In the genomic region with DNA sequence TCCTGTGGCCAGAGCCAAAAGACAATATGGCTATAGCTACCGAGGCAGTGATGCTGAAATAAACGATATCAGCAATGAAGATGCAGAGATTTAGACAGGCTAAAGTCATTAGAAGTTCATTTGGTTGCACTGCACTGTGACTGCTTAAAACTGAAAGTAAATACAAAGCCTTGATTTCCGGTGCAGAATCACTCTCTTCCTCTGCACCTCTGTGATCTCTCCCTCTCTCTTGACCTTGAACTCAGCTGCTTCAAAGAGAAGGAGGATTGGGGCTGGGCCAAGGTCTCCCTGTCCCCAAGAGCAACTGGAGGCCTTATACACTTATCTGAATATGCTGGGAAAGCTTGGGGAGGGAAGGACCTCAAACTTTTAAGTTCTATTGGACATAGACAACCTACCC, we compare ENCODE assay signal across 11 cellular contexts. TPM values are rescaled to one million over a fixed set of nuclear protein-coding genes. Genes with fewer than 3 reads are reported as not detected.
DNase-seq lines count a peak whose midpoint lies in the region; ATAC-seq and TF ChIP-seq lines count a peak whose summit lies in the region.
"Had no signal": no experiment of that assay in that cellular context is flagged by ENCODE, and none has a peak within 500 bp of the region (broad histone marks: within the 10 kb centered on the region; RNA-seq: fewer than 3 reads in every experiment).

No MANE protein-coding gene starts in this region.

- H3K4me2 ChIP-seq in SK-N-SH (0 out of 2 replicates have a peak overlapping the region, but pooled peaks have one; percentile 33), smooth muscle cell (no peak overlapping the region)
- H3K4me2 ChIP-seq: neural progenitor cell had no signal

- H3K79me2 ChIP-seq in SK-N-SH (ENCODE audit: insufficient read depth), result no peaks in the 10 kb centered on the region
- no peaks in the 10 kb centered on the region for H3K79me2 ChIP-seq in smooth muscle cell (ENCODE audit: low read depth)

- no peak for TF ChIP-seq EP300 in SK-N-SH (IDR thresholded peaks at IDR 0.05; ENCODE audit: borderline replicate concordance in 1 of 2, low read depth in 1 of 2, low read length in 1 of 2)

- no peaks in the 10 kb centered on the region for H3K36me3 ChIP-seq in SK-N-SH (replicated peaks in 1 of 2; ENCODE audit: control insufficient read depth in 1 of 2, insufficient read depth in 2 of 2, low read length in 1 of 2)
- H3K36me3 ChIP-seq in smooth muscle cell (ENCODE audit: low read depth), result no peaks in the 10 kb centered on the region
- H3K36me3 ChIP-seq: neural progenitor cell had no signal

- H3F3A ChIP-seq in SK-N-SH (replicated peaks; ENCODE audit: insufficient read depth) (no peaks in the 10 kb centered on the region), smooth muscle cell (ENCODE audit: low read depth) (no peaks in the 10 kb centered on the region)

- H4K20me1 ChIP-seq in SK-N-SH (ENCODE audit: insufficient read depth) (no peaks in the 10 kb centered on the region), smooth muscle cell (ENCODE audit: low read depth) (no peaks in the 10 kb centered on the region)

- H3K9ac ChIP-seq in SK-N-SH (no peak overlapping the region), smooth muscle cell (ENCODE audit: low read depth) (no peak overlapping the region)
- H3K9ac ChIP-seq: neural progenitor cell had no signal

- POLR2A ChIA-PET in SK-N-SH (lab: Yijun Ruan, JAX), result no interaction called here

- H3K27ac Mint-ChIP-seq in HFFc6 (no peak overlapping the region), natural killer cell (peak overlapping the region; percentile 48 to 67)
- H3K27ac Mint-ChIP-seq: dendritic cell treated with granulocyte-macrophage colony-stimulating factor and Interleukin-4, amounts not matched to agents 40 ng/mL and 50 ng/mL, for 4 days; neural progenitor cell had no signal

- no peaks in the 10 kb centered on the region for H3K9me3 Mint-ChIP-seq in HFFc6
- H3K9me3 Mint-ChIP-seq in natural killer cell, result no peaks in the 10 kb centered on the region
- H3K9me3 Mint-ChIP-seq: dendritic cell treated with granulocyte-macrophage colony-stimulating factor and Interleukin-4, amounts not matched to agents 40 ng/mL and 50 ng/mL, for 4 days; neural progenitor cell had no signal

- CTCF ChIA-PET in SK-N-SH (lab: Yijun Ruan, JAX), result interaction anchor here (1.2 kb wide), 1 partner anchor 12 kb away, joined by 3 read pairs; no protein-coding TSS in a partner anchor

- H3K4me1 Mint-ChIP-seq in HFFc6 (ENCODE audit: low read depth), result peaks cover 14% of the 10 kb centered on the region
- peaks cover 13% of the 10 kb centered on the region in 2 donors for H3K4me1 Mint-ChIP-seq in natural killer cell

- H3K4me1 ChIP-seq in SK-N-SH (ENCODE audit: control insufficient read depth in 1 of 2, insufficient read depth in 2 of 2, low read depth in 1 of 2, low read length in 1 of 2), result no peaks in the 10 kb centered on the region
- H3K4me1 ChIP-seq in smooth muscle cell (ENCODE audit: low read depth), result no peaks in the 10 kb centered on the region
- H3K4me1 ChIP-seq: neural progenitor cell had no signal

- H3K9me3 ChIP-seq in SK-N-SH, result no peaks in the 10 kb centered on the region
- no peaks in the 10 kb centered on the region for H3K9me3 ChIP-seq in smooth muscle cell (replicated peaks; ENCODE audit: low read depth)

- H3K4me3 ChIP-seq in SK-N-SH (ENCODE audit: low read depth in 2 of 2, low read length in 1 of 2) (no peak overlapping the region), smooth muscle cell (no peak overlapping the region)
- H3K4me3 ChIP-seq: neural progenitor cell had no signal

- H3K4me3 Mint-ChIP-seq in HFFc6 (peak overlapping the region; percentile 50), natural killer cell (no peak overlapping the region)
- H3K4me3 Mint-ChIP-seq: dendritic cell treated with granulocyte-macrophage colony-stimulating factor and Interleukin-4, amounts not matched to agents 40 ng/mL and 50 ng/mL, for 4 days; neural progenitor cell had no signal

- no peaks in the 10 kb centered on the region for H3K27me3 ChIP-seq in SK-N-SH (ENCODE audit: insufficient read depth)
- no peaks in the 10 kb centered on the region for H3K27me3 ChIP-seq in smooth muscle cell (ENCODE audit: low read depth)
- H3K27me3 ChIP-seq: neural progenitor cell had no signal

- H3K36me3 Mint-ChIP-seq in HFFc6 (ENCODE audit: low read depth) (no peaks in the 10 kb centered on the region), natural killer cell (no peaks in the 10 kb centered on the region)
- H3K36me3 Mint-ChIP-seq: neural progenitor cell had no signal

- TF ChIP-seq RAD21 in SK-N-SH (IDR thresholded peaks at IDR 0.05; ENCODE audit: low read length), result no peak

- H3K9me2 ChIP-seq in SK-N-SH, result no peaks in the 10 kb centered on the region

- ATAC-seq in activated CD4-positive, CD25-positive, alpha-beta regulatory T cell treated with anti-CD3 and anti-CD28 coated beads, Interleukin-2, amount 50 U/mL, for 24 hours, result peak; percentile 68 to 82
- ATAC-seq in natural killer cell (peak; percentile 53 to 75 (median 71)), HG03439 (IDR thresholded peaks at IDR 0.05; ENCODE audit: unreplicated experiment) (no peak)

- TF ChIP-seq CTCF in HFFc6 (IDR thresholded peaks at IDR 0.05) (no peak), SK-N-SH (IDR thresholded peaks at IDR 0.05) (no peak), natural killer cell (IDR thresholded peaks at IDR 0.05) (no peak), smooth muscle cell (IDR thresholded peaks at IDR 0.05; ENCODE audit: borderline replicate concordance, insufficient read depth, poor library complexity, severe bottlenecking) (no peak)

- H3K27ac ChIP-seq in SK-N-SH (ENCODE audit: low read depth in 2 of 2, low read length in 1 of 2) (no peak overlapping the region), smooth muscle cell (ENCODE audit: low read depth) (no peak overlapping the region)
- H3K27ac ChIP-seq: neural progenitor cell had no signal

- intact Hi-C loops in natural killer cell (cut with micrococcal nuclease), result no loop called here

- H3K27me3 Mint-ChIP-seq in HFFc6 (ENCODE audit: insufficient read depth) (no peaks in the 10 kb centered on the region), natural killer cell (ENCODE audit: low read depth in 2 of 2) (peaks cover 2 to 11% of the 10 kb centered on the region in 2 donors)

- WGBS in SK-N-SH (ENCODE audit: low lambda C conversion rate), result 31% methylated on average over 3 of the region's 3 CpGs
- WGBS in smooth muscle cell (ENCODE audit: low lambda C conversion rate), result 87% methylated on average over 3 of the region's 3 CpGs

- peak overlapping the region; percentile 48; the same call in 1 of the 2 replicates for H2AFZ ChIP-seq in SK-N-SH (ENCODE audit: low read depth)
- no peak overlapping the region for H2AFZ ChIP-seq in smooth muscle cell (ENCODE audit: low read depth)
- H2AFZ ChIP-seq: neural progenitor cell had no signal

- DNase-seq in activated CD4-positive, CD25-positive, alpha-beta regulatory T cell (lab: John Stamatoyannopoulos, UW), result no peak
- DNase-seq in HFFc6, result no peak
- DNase-seq in SK-N-SH, result no peak
- DNase-seq in natural killer cell, result no peak
- DNase-seq in smooth muscle cell (lab: John Stamatoyannopoulos, UW; ENCODE audit: unreplicated experiment), result no peak
- DNase-seq in effector CD4-positive, alpha-beta T cell, result no peak
- DNase-seq: NCI-H1048 had no signal

TF ChIP-seq in SK-N-SH, 30 proteins besides CTCF, POLR2A, EP300 and RAD21 (continues in another document):
- TF ChIP-seq EZH2phosphoT487 (IDR thresholded peaks at IDR 0.05; ENCODE audit: borderline replicate concordance, low read depth) (no peak), RXRA (IDR thresholded peaks at IDR 0.05; ENCODE audit: borderline replicate concordance, low read depth) (no peak), SIN3A (IDR thresholded peaks at IDR 0.05; ENCODE audit: borderline replicate concordance, low read depth, low read length) (no peak), MAX (IDR thresholded peaks at IDR 0.05; ENCODE audit: low read depth) (no peak), TCF12 (IDR thresholded peaks at IDR 0.05) (no peak)
- TF ChIP-seq, protein P1, sequence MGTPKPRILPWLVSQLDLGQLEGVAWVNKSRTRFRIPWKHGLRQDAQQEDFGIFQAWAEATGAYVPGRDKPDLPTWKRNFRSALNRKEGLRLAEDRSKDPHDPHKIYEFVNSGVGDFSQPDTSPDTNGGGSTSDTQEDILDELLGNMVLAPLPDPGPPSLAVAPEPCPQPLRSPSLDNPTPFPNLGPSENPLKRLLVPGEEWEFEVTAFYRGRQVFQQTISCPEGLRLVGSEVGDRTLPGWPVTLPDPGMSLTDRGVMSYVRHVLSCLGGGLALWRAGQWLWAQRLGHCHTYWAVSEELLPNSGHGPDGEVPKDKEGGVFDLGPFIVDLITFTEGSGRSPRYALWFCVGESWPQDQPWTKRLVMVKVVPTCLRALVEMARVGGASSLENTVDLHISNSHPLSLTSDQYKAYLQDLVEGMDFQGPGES (IDR thresholded peaks at IDR 0.05; ENCODE audit: low read depth, low read length), result no peak

RNA-seq across cellular contexts. Expression of gene SPACA1, which starts 34.6 kb away (rescaled TPM):
- not detected for total RNA-seq in HFFc6 (2021; fragmentation: NEBNext Ultra II Directional; extraction: Animal tissue kit (Norgen Biotek cat#: 25700))
- polyA plus RNA-seq in SK-N-SH (2012; rRNA removed), result not detected in 2 replicates
- polyA plus RNA-seq in SK-N-SH (2012; cell fraction: cytosol; rRNA removed), result not detected in 2 replicates
- not detected in 2 replicates for polyA plus RNA-seq in SK-N-SH (2012; cell fraction: nucleus; rRNA removed)
- not detected for total RNA-seq in natural killer cell
- total RNA-seq in smooth muscle cell, result not detected in 2 replicates
- polyA plus RNA-seq in smooth muscle cell, result not detected in 2 replicates
